1 cellular context compared by ENCODE assay signal in genomic region chr6:130696806-130697205, GRCh38.
TF ChIP-seq lines count a peak whose summit lies in the region.

No MANE protein-coding gene starts in this region.

TF ChIP-seq in IMR-90, 13 proteins besides CTCF, POLR2A, EP300 and RAD21:
- TF ChIP-seq MAFK (IDR thresholded peaks at IDR 0.05; ENCODE audit: low read depth, low read length) = no peak
- TF ChIP-seq SMC3 (IDR thresholded peaks at IDR 0.05; ENCODE audit: low read depth, low read length) = no peak
- no peak for TF ChIP-seq CHD1 (IDR thresholded peaks at IDR 0.05; ENCODE audit: low read depth, low read length)
- no peak for TF ChIP-seq RFX5 (IDR thresholded peaks at IDR 0.05; ENCODE audit: low read depth, low read length)
- TF ChIP-seq MAZ (IDR thresholded peaks at IDR 0.05; ENCODE audit: borderline replicate concordance, low read depth, low read length) = no peak
- TF ChIP-seq NFE2L2 (IDR thresholded peaks at IDR 0.05; ENCODE audit: low read depth, low read length) = no peak
- no peak for TF ChIP-seq CEBPB (IDR thresholded peaks at IDR 0.05; ENCODE audit: low read depth, low read length)
- no peak for TF ChIP-seq USF2 (IDR thresholded peaks at IDR 0.05; ENCODE audit: low read depth, low read length)
- TF ChIP-seq FOS (IDR thresholded peaks at IDR 0.05; ENCODE audit: low read depth, low read length) = no peak
- no peak for TF ChIP-seq RCOR1 (IDR thresholded peaks at IDR 0.05; ENCODE audit: insufficient replicate concordance, low read length)
- TF ChIP-seq ELK1 (IDR thresholded peaks at IDR 0.05; ENCODE audit: borderline replicate concordance, low read depth, low read length) = no peak
- TF ChIP-seq MXI1 (IDR thresholded peaks at IDR 0.05; ENCODE audit: borderline replicate concordance, low read depth, low read length) = no peak
- TF ChIP-seq BHLHE40 (IDR thresholded peaks at IDR 0.05; ENCODE audit: low read depth, low read length) = no peak
